Comparison of ENCODE assay signal across 8 cellular contexts in genomic region chr16:88686062-88686438, GRCh38. TPM values are rescaled to one million over a fixed set of nuclear protein-coding genes. Genes with fewer than 3 reads are reported as not detected.
A peak's percentile ranks its signal among the peaks of the same experiment; 100 is the strongest.
DNase-seq lines count a peak whose midpoint lies in the region; ATAC-seq, FAIRE-seq and TF ChIP-seq lines count a peak whose summit lies in the region.

No MANE protein-coding gene starts in this region.

- peak overlapping the region in 1 of 2 donors; percentile 40 for H3K9ac ChIP-seq in kidney (ENCODE audit: low read length in 2 of 2)

- POLR2A ChIA-PET in activated naive CD8-positive, alpha-beta T cell treated with anti-CD3 and anti-CD28 coated beads, Interleukin-2, amount 10 ng/mL, durations not matched to agents 7 days and 5 days (lab: Charles Lee), result interaction anchor here (0.6 to 4.3 kb wide), 4 partner anchors 17 to 115 kb away, joined by 3 to 66 read pairs (median 4); no protein-coding TSS in a partner anchor

- no peaks in the 10 kb centered on the region for H3K27me3 ChIP-seq in MG63

- peak overlapping the region; percentile 80 to 86 for H3K4me3 Mint-ChIP-seq in CD14-positive monocyte
- peak overlapping the region; percentile 86 for H3K4me3 Mint-ChIP-seq in activated naive CD8-positive, alpha-beta T cell treated with anti-CD3 and anti-CD28 coated beads, Interleukin-2, amount 10 ng/mL, durations not matched to agents 7 days and 5 days

- peaks cover 0 to 4% of the 10 kb centered on the region in 2 donors for H3K4me1 ChIP-seq in kidney (ENCODE audit: control insufficient read depth in 1 of 2, insufficient read depth in 1 of 2, low read depth in 1 of 2, low read length in 2 of 2)

- H3K9me3 Mint-ChIP-seq in CD14-positive monocyte, result no peaks in the 10 kb centered on the region
- H3K9me3 Mint-ChIP-seq in activated naive CD8-positive, alpha-beta T cell treated with anti-CD3 and anti-CD28 coated beads, Interleukin-2, amount 10 ng/mL, durations not matched to agents 7 days and 5 days, result no peaks in the 10 kb centered on the region

- H3K4me1 Mint-ChIP-seq in CD14-positive monocyte, result peaks cover 59% of the 10 kb centered on the region
- H3K4me1 Mint-ChIP-seq in activated naive CD8-positive, alpha-beta T cell treated with anti-CD3 and anti-CD28 coated beads, Interleukin-2, amount 10 ng/mL, durations not matched to agents 7 days and 5 days, result peaks cover 37% of the 10 kb centered on the region

- H3K27ac Mint-ChIP-seq in CD14-positive monocyte, result peak overlapping the region in 5 of 7 donors; percentile 42 to 83 (median 58)
- H3K27ac Mint-ChIP-seq in activated naive CD8-positive, alpha-beta T cell treated with anti-CD3 and anti-CD28 coated beads, Interleukin-2, amount 10 ng/mL, durations not matched to agents 7 days and 5 days, result peak overlapping the region; percentile 45

- H3K36me3 Mint-ChIP-seq in CD14-positive monocyte, result peaks cover 9 to 11% of the 10 kb centered on the region in 2 donors
- H3K36me3 Mint-ChIP-seq in activated naive CD8-positive, alpha-beta T cell treated with anti-CD3 and anti-CD28 coated beads, Interleukin-2, amount 10 ng/mL, durations not matched to agents 7 days and 5 days, result peaks cover 2% of the 10 kb centered on the region

- H3K4me3 ChIP-seq in MG63 (peak overlapping the region; percentile 33), kidney (ENCODE audit: low read length in 2 of 2) (peak overlapping the region; percentile 10 to 58)

- no peak overlapping the region for H3K27ac ChIP-seq in kidney (ENCODE audit: low read depth in 2 of 2, low read length in 2 of 2)

- FAIRE-seq in kidney (lab: Jason Lieb, UNC), result no peak

- no peaks in the 10 kb centered on the region for H3K36me3 ChIP-seq in MG63
- H3K36me3 ChIP-seq in kidney (ENCODE audit: control insufficient read depth in 1 of 2, insufficient read depth in 2 of 2, low read length in 2 of 2), result no peaks in the 10 kb centered on the region

- TF ChIP-seq CTCF in CD14-positive monocyte (IDR thresholded peaks at IDR 0.05) (no peak), kidney (IDR thresholded peaks at IDR 0.05; ENCODE audit: borderline replicate concordance, extremely low read depth, insufficient read depth) (no peak)

- H3K9me3 ChIP-seq in MG63 (no peaks in the 10 kb centered on the region), kidney (ENCODE audit: control insufficient read depth in 1 of 2, low read length in 2 of 2) (no peaks in the 10 kb centered on the region)

- peaks cover 13 to 19% (median 15%) of the 10 kb centered on the region in 3 donors for H3K27me3 Mint-ChIP-seq in CD14-positive monocyte (ENCODE audit: low read depth in 3 of 3)
- peaks cover 1% of the 10 kb centered on the region for H3K27me3 Mint-ChIP-seq in activated naive CD8-positive, alpha-beta T cell treated with anti-CD3 and anti-CD28 coated beads, Interleukin-2, amount 10 ng/mL, durations not matched to agents 7 days and 5 days

- intact Hi-C loops in CD14-positive monocyte (cut with micrococcal nuclease) (loop anchor here (2.0 to 10.0 kb wide), 5 partner anchors 15 to 91 kb away; partner anchors contain the start of genes CYBA (in 2 of the 2) and IL17C (in 1 of the 2)), kidney (cut with DNase I) (no loop called here)

- DNase-seq in CD14-positive monocyte (ENCODE audit: low spot score), result no peak
- DNase-seq in MG63, result no peak
- no peak for DNase-seq in activated naive CD8-positive, alpha-beta T cell treated with anti-CD3 and anti-CD28 coated beads, Interleukin-2, amount 10 ng/mL, durations not matched to agents 7 days and 5 days
- peak; percentile 84 for DNase-seq in kidney
- peak; percentile 48 for DNase-seq in stimulated activated naive CD8-positive, alpha-beta T cell treated with anti-CD3 and anti-CD28 coated beads, Interleukin-15, Interleukin-2, amounts not matched to agents 100 U/mL and 50 U/mL, for 24 hours
- DNase-seq in foreskin melanocyte, result no peak

- ATAC-seq in GM21390 (IDR thresholded peaks at IDR 0.05; ENCODE audit: unreplicated experiment), result peak; percentile 8
- ATAC-seq in activated naive CD8-positive, alpha-beta T cell treated with anti-CD3 and anti-CD28 coated beads, Interleukin-2, amount 10 ng/mL, durations not matched to agents 7 days and 5 days (ENCODE audit: low read depth), result peak; percentile 37
- peak; percentile 5 for ATAC-seq in stimulated activated naive CD8-positive, alpha-beta T cell treated with anti-CD3 and anti-CD28 coated beads, Interleukin-15, Interleukin-2, amounts not matched to agents 100 U/mL and 50 U/mL, for 24 hours
- no peak for ATAC-seq in HG03025 (IDR thresholded peaks at IDR 0.05; ENCODE audit: low FRiP score, unreplicated experiment)

RNA-seq across cellular contexts. Expression of gene SNAI3, which starts 0.3 kb away (rescaled TPM):
- polyA plus RNA-seq in CD14-positive monocyte (1 to 10 TPM; 4.2 to 5.3 TPM), kidney (ENCODE audit: insufficient read depth, low read depth, low replicate concordance) (0.75 TPM)
- total RNA-seq in MG63 (2014; rRNA removed; shearing (Covaris generic); ENCODE audit: low replicate concordance), result not detected in 2 replicates
- 10 to 100 TPM; 14.4 to 15.0 TPM for total RNA-seq in activated naive CD8-positive, alpha-beta T cell treated with anti-CD3 and anti-CD28 coated beads, Interleukin-2, amount 10 ng/mL, durations not matched to agents 7 days and 5 days
- total RNA-seq in kidney, result 2.3 TPM

RNA-seq across cellular contexts. Expression of gene RNF166, which starts 20.2 kb away (rescaled TPM):
- polyA plus RNA-seq in CD14-positive monocyte (100 to 1,000 TPM in 1 of 2 donors, 10 to 100 TPM in 1; 99.3 to 120 TPM), kidney (ENCODE audit: insufficient read depth, low read depth, low replicate concordance) (16.3 TPM)
- 16.5 and 20.2 TPM in 2 replicates for total RNA-seq in MG63 (2014; rRNA removed; shearing (Covaris generic); ENCODE audit: low replicate concordance)
- total RNA-seq in activated naive CD8-positive, alpha-beta T cell treated with anti-CD3 and anti-CD28 coated beads, Interleukin-2, amount 10 ng/mL, durations not matched to agents 7 days and 5 days, result 100 to 1,000 TPM; 227 to 229 TPM
- 31.4 TPM for total RNA-seq in kidney

RNA-seq across cellular contexts. Expression of gene CTU2, which starts 20.3 kb away (rescaled TPM):
- polyA plus RNA-seq in CD14-positive monocyte, result 1 to 10 TPM; 5.9 to 7.5 TPM
- total RNA-seq in MG63 (2014; rRNA removed; shearing (Covaris generic); ENCODE audit: low replicate concordance), result 13.6 and 16.8 TPM in 2 replicates
- 10 to 100 TPM; 22.8 to 25.7 TPM for total RNA-seq in activated naive CD8-positive, alpha-beta T cell treated with anti-CD3 and anti-CD28 coated beads, Interleukin-2, amount 10 ng/mL, durations not matched to agents 7 days and 5 days
- 18.8 TPM for total RNA-seq in kidney
- 11.1 TPM for polyA plus RNA-seq in kidney (ENCODE audit: insufficient read depth, low read depth, low replicate concordance)

RNA-seq across cellular contexts. Expression of gene MVD, which starts 23.2 kb away (rescaled TPM):
- polyA plus RNA-seq in CD14-positive monocyte, result 10 to 100 TPM in 1 of 2 donors, 1 to 10 TPM in 1; 9.0 to 12.2 TPM
- 16.8 and 25.7 TPM in 2 replicates for total RNA-seq in MG63 (2014; rRNA removed; shearing (Covaris generic); ENCODE audit: low replicate concordance)
- total RNA-seq in activated naive CD8-positive, alpha-beta T cell treated with anti-CD3 and anti-CD28 coated beads, Interleukin-2, amount 10 ng/mL, durations not matched to agents 7 days and 5 days, result 10 to 100 TPM; 80.7 to 84.2 TPM
- 35.4 TPM for total RNA-seq in kidney
- polyA plus RNA-seq in kidney (ENCODE audit: insufficient read depth, low read depth, low replicate concordance), result 48.9 TPM

RNA-seq across cellular contexts. Expression of gene CYBA, which starts 35.2 kb away (rescaled TPM):
- 1,000 to 10,000 TPM; 2,092 to 2,376 TPM for polyA plus RNA-seq in CD14-positive monocyte
- total RNA-seq in MG63 (2014; rRNA removed; shearing (Covaris generic); ENCODE audit: low replicate concordance), result 10.7 and 21.2 TPM in 2 replicates
- 100 to 1,000 TPM; 505 to 513 TPM for total RNA-seq in activated naive CD8-positive, alpha-beta T cell treated with anti-CD3 and anti-CD28 coated beads, Interleukin-2, amount 10 ng/mL, durations not matched to agents 7 days and 5 days
- total RNA-seq in kidney, result 395 TPM
- 263 TPM for polyA plus RNA-seq in kidney (ENCODE audit: insufficient read depth, low read depth, low replicate concordance)

Comparison
In these comparisons a context has a peak if more than half of its experiments do, and no peak if none do; other contexts are left out.
1. DNase-seq: peak in kidney (single experiment) and stimulated activated naive CD8-positive, alpha-beta T cell treated with anti-CD3 and anti-CD28 coated beads, Interleukin-15, Interleukin-2, amounts not matched to agents 100 U/mL and 50 U/mL, for 24 hours (single experiment); none in CD14-positive monocyte (single experiment), MG63 (single experiment), activated naive CD8-positive, alpha-beta T cell treated with anti-CD3 and anti-CD28 coated beads, Interleukin-2, amount 10 ng/mL, durations not matched to agents 7 days and 5 days (single experiment) and foreskin melanocyte (single experiment).